ENCODE assay signal across 8 cellular contexts in the genomic region with DNA sequence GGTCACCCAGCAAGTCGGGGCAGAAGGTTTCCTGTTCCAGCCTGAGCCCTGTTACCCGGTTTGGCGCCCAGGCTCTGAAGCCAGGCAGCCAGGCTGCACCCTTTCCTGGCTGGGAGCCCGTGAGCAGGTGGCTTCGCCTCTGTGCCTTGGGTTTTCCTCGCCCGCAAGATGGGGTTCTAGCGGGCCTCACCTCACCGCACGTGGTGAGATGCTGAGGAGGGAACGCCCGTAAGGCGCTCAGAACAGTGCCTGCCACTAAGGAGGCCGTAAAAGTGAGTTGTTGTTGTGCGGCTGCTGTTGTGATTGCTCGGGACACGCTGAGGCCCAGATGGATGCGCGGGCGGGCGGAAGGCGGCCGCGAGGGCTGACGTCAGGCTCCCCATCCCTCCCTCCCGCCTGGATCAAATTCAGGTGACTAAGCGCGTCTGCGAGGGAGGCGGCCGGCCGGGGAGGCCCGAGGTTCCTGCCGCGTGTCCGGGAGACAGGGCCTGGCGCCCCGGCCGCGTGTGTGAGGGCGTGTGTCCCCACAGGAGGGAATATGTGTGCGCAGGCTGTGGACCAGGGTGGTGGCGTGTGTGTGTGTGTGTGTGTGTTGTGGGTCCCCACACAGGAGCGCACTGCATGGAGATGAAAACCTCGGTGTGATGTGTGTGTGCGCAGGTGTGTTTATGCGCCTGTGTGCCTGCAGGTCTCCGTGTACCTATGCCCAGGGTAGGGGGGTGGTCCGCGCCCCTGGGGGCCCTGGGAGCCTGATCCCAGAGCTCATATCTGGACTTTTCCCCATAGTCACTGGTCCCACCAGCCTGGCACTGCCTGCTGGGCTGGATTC.
A peak's percentile ranks its signal among the peaks of the same experiment; 100 is the strongest.
DNase-seq lines count a peak whose midpoint lies in the region; ATAC-seq and TF ChIP-seq lines count a peak whose summit lies in the region.

No MANE protein-coding gene starts in this region.

- peaks cover 40% of the 10 kb centered on the region for H3K4me1 Mint-ChIP-seq in nephron

- ATAC-seq in GM21526 (IDR thresholded peaks at IDR 0.05; ENCODE audit: low FRiP score, unreplicated experiment), result no peak
- no peak for ATAC-seq in HG03196 (IDR thresholded peaks at IDR 0.05; ENCODE audit: unreplicated experiment)

- H3K9me3 Mint-ChIP-seq in nephron, result no peaks in the 10 kb centered on the region

- H3K27me3 Mint-ChIP-seq in nephron (ENCODE audit: low read depth), result peaks cover 7% of the 10 kb centered on the region

- no peaks in the 10 kb centered on the region for H3K36me3 Mint-ChIP-seq in nephron (ENCODE audit: low read depth)

- H3K27ac Mint-ChIP-seq in nephron, result peak overlapping the region; percentile 47 to 74 (median 65)

- DNase-seq in ELF-1 (ENCODE audit: low read depth, low spot score), result peak; percentile 90
- DNase-seq in NCI-H526 (lab: John Stamatoyannopoulos, UW), result peak; percentile 38 to 65
- peak; percentile 95 for DNase-seq in epithelial cell of esophagus (ENCODE audit: low read depth)
- DNase-seq in stimulated activated CD8-positive, alpha-beta memory T cell treated with anti-CD3 and anti-CD28 coated beads, Interleukin-4, amount 100 ng/mL, for 48 hours, result no peak
- DNase-seq in stimulated activated naive CD4-positive, alpha-beta T cell (lab: John Stamatoyannopoulos, UW), result no peak

- TF ChIP-seq CTCF in epithelial cell of esophagus (IDR thresholded peaks at IDR 0.05; ENCODE audit: insufficient read depth, low read depth, low read length, missing control alignments), result no peak
- TF ChIP-seq CTCF in nephron (IDR thresholded peaks at IDR 0.05; ENCODE audit: unreplicated experiment in 3 of 3), result no peak

- H3K4me3 Mint-ChIP-seq in nephron, result peak overlapping the region; percentile 25 to 65 (median 52)

- H3K4me3 ChIP-seq in epithelial cell of esophagus (ENCODE audit: low read length), result peak overlapping the region; percentile 4

Comparison
In these comparisons a context has a peak if more than half of its experiments do, and no peak if none do; other contexts are left out.
1. DNase-seq: peak in ELF-1 (single experiment), NCI-H526 (2 of 2) and epithelial cell of esophagus (single experiment); none in stimulated activated CD8-positive, alpha-beta memory T cell treated with anti-CD3 and anti-CD28 coated beads, Interleukin-4, amount 100 ng/mL, for 48 hours (single experiment) and stimulated activated naive CD4-positive, alpha-beta T cell (0 of 6).